8 cellular contexts compared by ENCODE assay signal in genomic region chr14:90382491-90383125, GRCh38. TPM values are rescaled to one million over a fixed set of nuclear protein-coding genes. Genes with fewer than 3 reads are reported as not detected.
DNase-seq lines count a peak whose midpoint lies in the region; ATAC-seq and TF ChIP-seq lines count a peak whose summit lies in the region.

No MANE protein-coding gene starts in this region.

- CTCF ChIA-PET in HEK293T (lab: Yijun Ruan, JAX) = no interaction called here

- POLR2A ChIA-PET in HEK293T (lab: Yijun Ruan, JAX) = interaction anchor here (0.6 to 4.2 kb wide), 8 partner anchors 8 to 84 kb away, joined by 3 to 68 read pairs (median 4); partner anchors contain the start of gene CALM1

- H3K9me3 ChIP-seq in endocrine pancreas (ENCODE audit: control insufficient read depth, low read length) = no peaks in the 10 kb centered on the region

- ATAC-seq in HG03108 (IDR thresholded peaks at IDR 0.05; ENCODE audit: unreplicated experiment) = no peak

- in situ Hi-C loops in G401 (cut with HindIII; ENCODE audit: low sequenced_read_pairs) = no loop called here

- H3K4me1 ChIP-seq in endocrine pancreas (ENCODE audit: control insufficient read depth, insufficient read depth, low read length) = peaks cover 9% of the 10 kb centered on the region

- H3K27me3 ChIP-seq in endocrine pancreas (ENCODE audit: control insufficient read depth, insufficient read depth, low read length) = no peaks in the 10 kb centered on the region

- no peaks in the 10 kb centered on the region for H3K36me3 ChIP-seq in endocrine pancreas (ENCODE audit: control insufficient read depth, insufficient read depth, low read length)

- peak overlapping the region; percentile 83 for H3K4me3 ChIP-seq in endocrine pancreas (ENCODE audit: control insufficient read depth, insufficient read depth, low read length)

- DNase-seq in G401 (ENCODE audit: low spot score) = peak; percentile 86
- DNase-seq in HEK293T (ENCODE audit: extremely low spot score) = peak; percentile 63
- DNase-seq in NCI-H2081 treated with DMSO at 0.1 percent for 48 hours (lab: John Stamatoyannopoulos, UW) = peak; percentile 53
- peak; percentile 71 to 80 for DNase-seq in activated CD4-positive, alpha-beta T cell treated with anti-CD3 and anti-CD28 coated beads, Interleukin-2, amount 50 U/mL, for 4 hours
- DNase-seq in mesenteric fat pad (ENCODE audit: low spot score) = peak; percentile 91
- DNase-seq in stimulated activated CD8-positive, alpha-beta memory T cell treated with anti-CD3 and anti-CD28 coated beads, Interleukin-15, amount 100 ng/mL, for 48 hours (ENCODE audit: low read depth in 2 of 2) = peak; percentile 50 to 54

- H3K9ac ChIP-seq in endocrine pancreas (ENCODE audit: control insufficient read depth, insufficient read depth, low read length) = peak overlapping the region; percentile 92

TF ChIP-seq in HEK293T, 16 proteins besides CTCF, POLR2A, EP300 and RAD21:
- TF ChIP-seq ZNF384 (IDR thresholded peaks at IDR 0.05) (no peak), PKNOX1 (IDR thresholded peaks at IDR 0.05) (peak; percentile 88), FOXM1 (IDR thresholded peaks at IDR 0.05; ENCODE audit: borderline replicate concordance) (no peak), BHLHE40 (IDR thresholded peaks at IDR 0.05; ENCODE audit: borderline replicate concordance) (no peak), FOXK2 (IDR thresholded peaks at IDR 0.05) (no peak), NFRKB (IDR thresholded peaks at IDR 0.05) (no peak)

RNA-seq across cellular contexts. Expression of gene CALM1, which starts 14.2 kb away (rescaled TPM):
- total RNA-seq in G401 (2014; rRNA removed; shearing (Covaris generic)) = 159 and 239 TPM in 2 replicates
- total RNA-seq in mesenteric fat pad = 549 TPM

RNA-seq across cellular contexts. Expression of gene NRDE2, which starts 50.9 kb away (rescaled TPM):
- total RNA-seq in G401 (2014; rRNA removed; shearing (Covaris generic)) = 15.4 and 18.1 TPM in 2 replicates
- total RNA-seq in mesenteric fat pad = 17.2 TPM
